ENCODE assay signal across 1 cellular context in the genomic region with DNA sequence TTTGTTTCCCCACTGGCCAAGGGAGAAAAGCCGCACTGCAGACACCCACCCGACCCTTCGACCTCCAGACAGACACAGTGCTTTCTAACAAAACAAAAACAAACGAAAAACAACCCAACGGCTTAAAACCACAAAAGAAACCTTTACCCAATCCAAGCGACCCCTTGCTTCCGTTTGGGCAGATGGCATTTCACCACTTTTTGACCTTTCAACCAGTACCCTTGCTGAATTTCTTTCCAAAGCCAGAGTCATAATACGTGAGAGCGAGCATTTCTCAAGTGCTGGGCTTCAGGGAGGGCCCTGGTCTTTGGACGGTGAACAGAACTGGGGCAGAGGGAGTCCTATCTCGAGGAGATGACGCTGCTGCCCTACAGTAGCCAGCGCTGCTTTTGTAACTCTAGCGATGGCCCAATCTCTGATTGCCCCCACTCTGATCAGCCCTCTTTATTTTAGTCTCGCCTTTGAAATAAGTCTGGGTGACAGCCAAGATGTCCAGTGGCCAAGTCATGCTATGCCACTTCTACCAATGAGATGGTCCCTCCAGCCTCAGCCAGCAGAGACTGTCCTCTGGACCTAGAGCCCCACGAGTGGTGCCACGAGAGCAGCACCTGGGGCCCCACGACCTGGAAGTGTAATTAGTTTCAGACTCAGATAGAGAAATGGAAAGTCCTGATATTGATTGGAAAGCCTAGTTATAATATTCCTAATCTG.
TF ChIP-seq lines count a peak whose summit lies in the region.

No MANE protein-coding gene starts in this region.

TF ChIP-seq in endothelial cell of umbilical vein, 7 proteins besides CTCF, POLR2A, EP300 and RAD21:
- TF ChIP-seq GATA2 (IDR thresholded peaks at IDR 0.05; ENCODE audit: insufficient read depth, insufficient read length, low read depth, low read length): no peak
- TF ChIP-seq FOS (IDR thresholded peaks at IDR 0.05; ENCODE audit: borderline replicate concordance, insufficient read depth, low read length): no peak
